Comparison of ENCODE assay signal across 12 cellular contexts in the genomic region with DNA sequence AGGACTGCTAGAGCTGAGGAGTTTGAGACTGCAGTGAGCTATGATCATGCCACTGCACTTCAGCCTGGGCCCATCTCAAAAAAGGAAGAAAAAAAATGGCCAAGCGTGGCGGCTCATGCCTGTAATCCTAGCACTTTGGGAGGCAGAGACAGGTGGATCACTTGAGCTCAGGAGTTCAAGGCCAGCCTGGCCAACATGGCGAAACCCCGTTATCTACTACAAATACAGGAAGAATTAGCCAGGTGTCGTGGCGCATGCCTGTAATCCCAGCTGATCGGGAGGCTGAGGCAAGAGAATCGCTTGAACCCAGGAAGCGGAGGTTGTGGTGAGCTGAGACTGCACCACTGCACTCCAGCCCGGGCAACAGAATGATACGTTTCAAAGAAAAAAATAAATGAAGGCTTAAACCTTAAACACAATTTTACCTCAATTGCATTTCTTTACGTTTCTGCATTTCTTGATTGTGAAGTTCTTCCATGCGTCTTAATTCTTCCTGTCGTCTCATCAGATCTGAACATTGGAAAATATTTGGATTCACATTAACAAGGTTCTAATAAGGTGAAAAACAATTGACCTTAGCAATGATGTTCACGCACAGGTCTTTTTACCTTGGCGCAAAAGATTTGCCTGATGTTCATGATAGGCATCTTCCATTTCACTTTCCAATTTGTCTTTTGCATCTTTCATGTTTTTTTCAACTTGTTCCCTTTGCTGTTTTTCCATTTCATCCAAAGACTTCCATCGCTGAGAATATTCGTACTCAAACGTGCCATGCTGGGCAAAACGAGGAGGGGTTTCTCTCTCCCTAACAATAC. TPM values are rescaled to one million over a fixed set of nuclear protein-coding genes. Genes with fewer than 3 reads are reported as not detected.
DNase-seq lines count a peak whose midpoint lies in the region; ATAC-seq, FAIRE-seq and TF ChIP-seq lines count a peak whose summit lies in the region.
"Had no signal": no experiment of that assay in that cellular context is flagged by ENCODE, and none has a peak within 500 bp of the region (broad histone marks: within the 10 kb centered on the region; RNA-seq: fewer than 3 reads in every experiment).

No MANE protein-coding gene starts in this region.

- H3K4me2 ChIP-seq in SK-N-SH (peak overlapping the region; percentile 80), PC-9 (peak overlapping the region; percentile 97; the same call in 1 of the 2 replicates), H1 (ENCODE audit: insufficient read depth in 1 of 2, low read depth in 2 of 2, low read length in 2 of 2) (no peak overlapping the region), trophoblast cell (ENCODE audit: low read length) (no peak overlapping the region)

- no peak for DNase-seq in SK-N-SH
- no peak for DNase-seq in PC-9
- no peak for DNase-seq in H1 (ENCODE audit: low read depth in 1 of 2, low spot score in 2 of 2)
- no peak for DNase-seq in trophoblast cell
- no peak for DNase-seq in H54 (ENCODE audit: insufficient read length, low spot score)
- no peak for DNase-seq in omental fat pad (ENCODE audit: low spot score)
- DNase-seq: cerebellar nuclear complex, mesendoderm, NCI-H748 treated with DMSO at 0.1 percent for 48 hours had no signal

- FAIRE-seq in H1 (lab: Jason Lieb, UNC), result no peak
- FAIRE-seq in H54 (lab: Jason Lieb, UNC), result no peak

- H2BK120ac ChIP-seq in H1 (replicated peaks; ENCODE audit: low read depth, low read length), result no peak overlapping the region
- no peak overlapping the region for H2BK120ac ChIP-seq in trophoblast cell (ENCODE audit: insufficient read depth, low read length, poor library complexity)

- H3K4ac ChIP-seq in H1 (replicated peaks; ENCODE audit: insufficient read length, low read depth, low read length) (no peak overlapping the region), trophoblast cell (ENCODE audit: low read depth, low read length) (peak overlapping the region; percentile 71)

- POLR2A ChIA-PET in SK-N-SH (lab: Yijun Ruan, JAX), result interaction anchor here (0.7 kb wide), 1 partner anchor 10 kb away, joined by 3 read pairs; no protein-coding TSS in a partner anchor
- POLR2A ChIA-PET in PC-9 (lab: Charles Lee; ENCODE audit: unreplicated experiment), result no interaction called here
- POLR2A ChIA-PET in H1 (lab: Charles Lee; ENCODE audit: partially characterized antibody), result interaction anchor here (0.7 to 3.9 kb wide), 11 partner anchors 10 to 262 kb away, joined by 3 to 97 read pairs (median 3); partner anchors contain the start of gene ZMYM4

- H4K12ac ChIP-seq in trophoblast cell (ENCODE audit: low read depth, low read length), result no peak overlapping the region

- no peak overlapping the region for H2BK20ac ChIP-seq in H1 (ENCODE audit: low read length)

- no peak overlapping the region for H2BK15ac ChIP-seq in H1 (ENCODE audit: low read length)

- no peak overlapping the region for H3K14ac ChIP-seq in H1 (ENCODE audit: insufficient read length)
- no peak overlapping the region for H3K14ac ChIP-seq in trophoblast cell (ENCODE audit: low read length)

- H3K18ac ChIP-seq in H1 (ENCODE audit: extremely low read depth, low read length), result no peak overlapping the region
- no peak overlapping the region for H3K18ac ChIP-seq in trophoblast cell (ENCODE audit: low read length)

- H3K9me3 ChIP-seq in SK-N-SH (no peaks in the 10 kb centered on the region), PC-9 (ENCODE audit: insufficient read depth, low read depth) (no peaks in the 10 kb centered on the region), H1 (ENCODE audit: insufficient read depth in 2 of 2, low read depth in 1 of 2, low read length in 1 of 2) (no peaks in the 10 kb centered on the region), trophoblast cell (ENCODE audit: insufficient read depth, low read depth, low read length) (peaks cover 6% of the 10 kb centered on the region)

- no peaks in the 10 kb centered on the region for H3K9me2 ChIP-seq in SK-N-SH
- H3K9me2 ChIP-seq in PC-9 (ENCODE audit: insufficient read depth), result no peaks in the 10 kb centered on the region

- H2BK5ac ChIP-seq in H1 (ENCODE audit: low read depth, low read length) (no peak overlapping the region), trophoblast cell (ENCODE audit: low read depth, low read length, poor library complexity) (no peak overlapping the region)

- BruUV-seq in PC-9 (replicated peaks; lab: Mats Ljungman, UMichigan), result no TSS peak

- H4K8ac ChIP-seq in H1 (ENCODE audit: extremely low read depth, insufficient read depth, low read length) (no peak overlapping the region; the same call in 1 of the 2 replicates), trophoblast cell (ENCODE audit: low read depth, low read length) (no peak overlapping the region)

- H4K20me1 ChIP-seq in SK-N-SH (ENCODE audit: insufficient read depth) (peaks cover 81% of the 10 kb centered on the region), PC-9 (ENCODE audit: insufficient read depth) (peaks cover 81% of the 10 kb centered on the region), H1 (replicated peaks in 1 of 2; ENCODE audit: control insufficient read depth in 1 of 2, insufficient read depth in 2 of 2, low read length in 2 of 2) (peaks cover 38 to 44% of the 10 kb centered on the region in 2 experiments)

- no peak for TF ChIP-seq CTCF in SK-N-SH (IDR thresholded peaks at IDR 0.05)
- no peak for TF ChIP-seq CTCF in PC-9 (conservative IDR thresholded peaks at IDR 0.05)
- TF ChIP-seq CTCF in H1 (IDR thresholded peaks at IDR 0.05; ENCODE audit: control extremely low read depth in 1 of 3, insufficient read depth in 1 of 3, low read depth in 1 of 3, low read length in 3 of 3), result no peak
- no peak for TF ChIP-seq CTCF in omental fat pad (IDR thresholded peaks at IDR 0.05)

- TF ChIP-seq POLR2A in H1 (IDR thresholded peaks at IDR 0.05; ENCODE audit: control extremely low read depth in 1 of 2, low read depth in 2 of 2, low read length in 2 of 2), result no peak
- TF ChIP-seq POLR2A in H54 (IDR thresholded peaks at IDR 0.05; ENCODE audit: low read depth, low read length), result no peak

- peaks cover 37% of the 10 kb centered on the region for H3F3A ChIP-seq in SK-N-SH (replicated peaks; ENCODE audit: insufficient read depth)
- H3F3A ChIP-seq in PC-9 (ENCODE audit: insufficient read depth, low read depth), result peaks cover 85% of the 10 kb centered on the region

- H3K23ac ChIP-seq in H1 (ENCODE audit: insufficient read length) (no peak overlapping the region), trophoblast cell (ENCODE audit: low read length) (no peak overlapping the region)

- H2AFZ ChIP-seq in SK-N-SH (ENCODE audit: low read depth), result no peak overlapping the region
- H2AFZ ChIP-seq in PC-9, result no peak overlapping the region
- H2AFZ ChIP-seq in H1 (ENCODE audit: low read length), result no peak overlapping the region
- H2AFZ ChIP-seq in trophoblast cell (ENCODE audit: insufficient read depth, low read length, poor library complexity), result no peak overlapping the region

- H3K79me2 ChIP-seq in SK-N-SH (ENCODE audit: insufficient read depth), result peaks cover 94% of the 10 kb centered on the region
- peaks cover 92% of the 10 kb centered on the region for H3K79me2 ChIP-seq in PC-9 (ENCODE audit: low read depth)
- peaks cover 23 to 92% of the 10 kb centered on the region in 2 experiments for H3K79me2 ChIP-seq in H1 (ENCODE audit: control insufficient read depth in 1 of 2, insufficient read depth in 2 of 2, low read length in 2 of 2)
- peaks cover 23% of the 10 kb centered on the region for H3K79me2 ChIP-seq in trophoblast cell (ENCODE audit: control insufficient read depth, insufficient read depth, low read length, poor library complexity)

- CTCF ChIA-PET in SK-N-SH (lab: Yijun Ruan, JAX) (interaction anchor here (0.6 to 1.0 kb wide), 2 partner anchors 13 to 32 kb away, joined by 3 read pairs; no protein-coding TSS in a partner anchor), PC-9 (lab: Charles Lee) (no interaction called here), H1 (lab: Charles Lee; ENCODE audit: partially characterized antibody) (no interaction called here)

- no peak overlapping the region for H3K56ac ChIP-seq in H1 (replicated peaks; ENCODE audit: insufficient read length, low read depth, low read length)

- H3K23me2 ChIP-seq in H1 (ENCODE audit: low read depth, low read length), result 0 out of 2 replicates have a peak, but pooled peaks cover 5% of the 10 kb centered on the region

- H2AK5ac ChIP-seq in H1 (ENCODE audit: low read depth, low read length), result no peak overlapping the region
- no peak overlapping the region for H2AK5ac ChIP-seq in trophoblast cell (ENCODE audit: low read length)

- H4K91ac ChIP-seq in H1 (replicated peaks; ENCODE audit: insufficient read length, low read length), result no peak overlapping the region
- H4K91ac ChIP-seq in trophoblast cell (ENCODE audit: low read depth, low read length), result no peak overlapping the region

- intact Hi-C loops in PC-9 (cut with micrococcal nuclease; ENCODE audit: unreplicated experiment), result no loop called here

- no peak overlapping the region for H4K5ac ChIP-seq in H1 (ENCODE audit: insufficient read length, low read depth, low read length)

- TF ChIP-seq RAD21 in SK-N-SH (IDR thresholded peaks at IDR 0.05; ENCODE audit: low read length) (no peak), H1 (IDR thresholded peaks at IDR 0.05 in 1 of 2, conservative IDR thresholded peaks at IDR 0.05 in 1 of 2; ENCODE audit: low read depth in 2 of 2, low read length in 2 of 2) (no peak)

- H2BK12ac ChIP-seq in H1 (ENCODE audit: low read depth, low read length), result no peak overlapping the region
- no peak overlapping the region for H2BK12ac ChIP-seq in trophoblast cell (ENCODE audit: low read length)

- WGBS in SK-N-SH (ENCODE audit: low lambda C conversion rate), result 84% methylated on average over 19 of the region's 20 CpGs
- WGBS in H1 (ENCODE audit: extremely low coverage in 1 of 2, insufficient coverage in 1 of 2, insufficient read length in 1 of 2, insufficient replicate concordance in 2 of 2, low coverage in 1 of 2, low lambda C conversion rate in 2 of 2, missing lambda C conversion rate in 1 of 2), 2 experiments, result 95% methylated on average over 19 of the region's 20 CpGs; no CpG with 5 or more reads in 1 of the 2 experiments
- no CpG with 5 or more reads among the region's 20 CpGs for WGBS in trophoblast cell (ENCODE audit: extremely low coverage, insufficient coverage, insufficient read length)

- H3K27ac ChIP-seq in SK-N-SH (ENCODE audit: low read depth in 2 of 2, low read length in 1 of 2) (peak overlapping the region in 1 of 2 experiments; percentile 9; a peak in 1 of 4 replicates), PC-9 (no peak overlapping the region), H1 (ENCODE audit: low read depth, low read length) (no peak overlapping the region), trophoblast cell (ENCODE audit: low read depth, low read length) (no peak overlapping the region)
- H3K27ac ChIP-seq: 22Rv1 had no signal

- H3K9ac ChIP-seq in SK-N-SH (no peak overlapping the region), H1 (replicated peaks in 1 of 4; ENCODE audit: extremely low read depth in 1 of 4, low read depth in 3 of 4, low read length in 3 of 4) (no peak overlapping the region), trophoblast cell (ENCODE audit: low read length) (no peak overlapping the region)

- H3K79me1 ChIP-seq in H1 (ENCODE audit: low read depth, low read length) (peaks cover 3% of the 10 kb centered on the region; the same call in 1 of the 2 replicates), trophoblast cell (ENCODE audit: low read length) (peaks cover 9% of the 10 kb centered on the region)

- ATAC-seq in SK-N-SH treated with all-trans-retinoic acid at 6 μM for 48 hours (no peak), HG02798 (IDR thresholded peaks at IDR 0.05; ENCODE audit: poor library complexity, unreplicated experiment) (no peak), omental fat pad (ENCODE audit: low FRiP score) (no peak)

- H3K27me3 ChIP-seq in SK-N-SH (ENCODE audit: insufficient read depth) (no peaks in the 10 kb centered on the region), PC-9 (ENCODE audit: insufficient read depth, low read depth) (no peaks in the 10 kb centered on the region), H1 (replicated peaks in 1 of 4; ENCODE audit: control insufficient read depth in 3 of 4, extremely low read depth in 1 of 4, insufficient read depth in 3 of 4, low read length in 3 of 4) (no peaks in the 10 kb centered on the region), trophoblast cell (ENCODE audit: insufficient read depth, low read length) (no peaks in the 10 kb centered on the region)

- H3K36me3 ChIP-seq in SK-N-SH (replicated peaks in 1 of 2; ENCODE audit: control insufficient read depth in 1 of 2, insufficient read depth in 2 of 2, low read length in 1 of 2) (peaks cover 76 to 80% of the 10 kb centered on the region in 2 experiments), PC-9 (ENCODE audit: low read depth) (peaks cover 76% of the 10 kb centered on the region), H1 (ENCODE audit: control insufficient read depth in 2 of 4, insufficient read depth in 4 of 4, low read length in 3 of 4) (peaks cover 59 to 81% (median 76%) of the 10 kb centered on the region in 4 experiments), trophoblast cell (ENCODE audit: control insufficient read depth in 1 of 2, insufficient read depth in 2 of 2, low read length in 2 of 2) (peaks cover 24 to 56% of the 10 kb centered on the region in 2 experiments)

- TF ChIP-seq EP300 in SK-N-SH (IDR thresholded peaks at IDR 0.05; ENCODE audit: borderline replicate concordance in 1 of 2, low read depth in 1 of 2, low read length in 1 of 2) (no peak), H1 (IDR thresholded peaks at IDR 0.05; ENCODE audit: borderline replicate concordance in 1 of 2, low read depth in 2 of 2, low read length in 2 of 2) (no peak)

- peaks cover 28 to 31% of the 10 kb centered on the region in 2 experiments; a peak in 3 of 4 replicates for H3K4me1 ChIP-seq in SK-N-SH (ENCODE audit: control insufficient read depth in 1 of 2, insufficient read depth in 2 of 2, low read depth in 1 of 2, low read length in 1 of 2)
- peaks cover 25% of the 10 kb centered on the region for H3K4me1 ChIP-seq in PC-9 (replicated peaks; ENCODE audit: insufficient read depth)
- peaks cover 6 to 10% (median 8%) of the 10 kb centered on the region in 4 experiments; a peak in 6 of 7 replicates for H3K4me1 ChIP-seq in H1 (replicated peaks in 1 of 4; ENCODE audit: control insufficient read depth in 3 of 4, insufficient read depth in 4 of 4, low read length in 3 of 4)
- peaks cover 2 to 10% of the 10 kb centered on the region in 2 experiments for H3K4me1 ChIP-seq in trophoblast cell (ENCODE audit: control insufficient read depth in 1 of 2, insufficient read depth in 2 of 2, low read length in 2 of 2)

- H3K4me3 ChIP-seq in SK-N-SH (ENCODE audit: low read depth in 2 of 2, low read length in 1 of 2) (peak overlapping the region; percentile 78 to 79; a peak in 2 of 4 replicates), PC-9 (no peak overlapping the region; the same call in 1 of the 2 replicates), H1 (ENCODE audit: extremely low read depth in 1 of 4, insufficient read depth in 2 of 4, low read depth in 3 of 4, low read length in 4 of 4) (peak overlapping the region in 1 of 4 experiments; percentile 99; a peak in 1 of 8 replicates), trophoblast cell (ENCODE audit: low read depth, low read length) (no peak overlapping the region)

RNA-seq across cellular contexts. Expression of gene SFPQ, which starts 4.2 kb away (rescaled TPM):
- polyA plus RNA-seq in SK-N-SH (2012; rRNA removed) (85.6 and 88.1 TPM in 2 replicates), H1 (2011; rRNA removed) (109 and 118 TPM in 2 replicates)
- 66.5 and 86.3 TPM in 2 replicates for polyA plus RNA-seq in SK-N-SH (2012; cell fraction: cytosol; rRNA removed)
- polyA plus RNA-seq in SK-N-SH (2012; cell fraction: nucleus; rRNA removed), result 214 and 361 TPM in 2 replicates
- total RNA-seq in PC-9 (2021) (191 and 299 TPM in 2 replicates), omental fat pad (100 to 1,000 TPM; 182 to 432 (median 259) TPM)
- total RNA-seq in H1 (2021; fragmentation: NEBNext Ultra II Directional; extraction: Animal tissue kit (Norgen Biotek cat#: 25700)), result 442 and 469 TPM in 2 replicates
- polyA plus RNA-seq in H1 (2011; cell fraction: cytosol; rRNA removed), result 176 TPM
- polyA plus RNA-seq in H1 (2011; cell fraction: nucleus; rRNA removed), result 113 TPM
- polyA plus RNA-seq in H1 (2012, experiment 1 of 2), result 376 to 503 TPM (median 386 TPM) in 4 replicates
- polyA plus RNA-seq in H1 (2012, experiment 2 of 2), result 78.0 TPM
- 361 TPM for polyA plus RNA-seq in H1 (2013, experiment 1 of 2)
- 325 TPM for polyA plus RNA-seq in H1 (2013, experiment 2 of 2)
- polyA minus RNA-seq in H1 (2011; rRNA and poly(A)+ RNA removed), result 94.7 and 99.9 TPM in 2 replicates
- 139 TPM for polyA minus RNA-seq in H1 (2011; cell fraction: cytosol; rRNA and poly(A)+ RNA removed)
- 203 TPM for polyA minus RNA-seq in H1 (2011; cell fraction: nucleus; rRNA and poly(A)+ RNA removed)
- polyA plus RNA-seq in trophoblast cell (2013), result 227 and 229 TPM in 2 replicates

Comparison
In these comparisons a context has a peak if more than half of its experiments do, and no peak if none do; other contexts are left out.
1. H3K4me2 ChIP-seq: peak in SK-N-SH (single experiment) and PC-9 (single experiment); none in H1 (0 of 2) and trophoblast cell (single experiment).
2. H3K4me3 ChIP-seq: peak in SK-N-SH (2 of 2); none in PC-9 (single experiment) and trophoblast cell (single experiment).
3. Of the 17 proteins assayed by ChIP-seq in both H1 and SK-N-SH: peak only in H1: POLR2AphosphoS5; only in SK-N-SH: none; in both: none; in neither: 16.